ENCODE assay signal across 16 cellular contexts in the genomic region with DNA sequence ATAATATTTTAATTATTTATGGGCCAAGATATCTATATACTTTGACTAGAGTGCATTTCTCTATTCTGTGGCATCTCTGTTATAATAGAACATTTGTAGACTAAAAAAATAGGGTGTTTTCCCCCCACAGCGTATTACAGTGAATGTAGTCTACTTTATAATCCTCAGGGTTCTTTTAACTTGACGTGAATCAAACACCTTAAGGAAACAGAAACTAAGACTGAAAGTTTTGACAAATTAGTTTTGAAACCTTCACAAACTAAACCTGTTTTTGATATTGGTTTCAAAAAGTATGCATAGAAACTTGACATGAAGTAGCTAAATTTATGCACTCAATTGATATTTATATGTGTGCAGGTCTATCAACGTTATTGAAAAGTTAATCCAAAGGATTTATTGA.
DNase-seq lines count a peak whose midpoint lies in the region; ATAC-seq and FAIRE-seq lines count a peak whose summit lies in the region.
"Had no signal": no experiment of that assay in that cellular context is flagged by ENCODE, and none has a peak within 500 bp of the region (broad histone marks: within the 10 kb centered on the region; RNA-seq: fewer than 3 reads in every experiment).

No MANE protein-coding gene starts in this region.

- DNase-seq in activated naive CD4-positive, alpha-beta T cell treated with Interleukin-2 at 50 U/mL for 16 hours, result no peak
- DNase-seq in RCC 7860 (ENCODE audit: low spot score), result no peak
- no peak for DNase-seq in central memory CD4-positive, alpha-beta T cell
- DNase-seq in activated T-cell treated with anti-CD3 and anti-CD28 coated beads for 4 hours, result no peak
- DNase-seq: activated gamma-delta T cell, aorta, left cardiac atrium, MV-4-11, NCI-H2029 treated with DMSO at 0.1 percent for 48 hours, nucleus accumbens, PC-3 had no signal

- no peak for FAIRE-seq in RCC 7860 (lab: Jason Lieb, UNC)

- peak; percentile 57 for ATAC-seq in GM18517 (IDR thresholded peaks at IDR 0.05; ENCODE audit: unreplicated experiment)
- ATAC-seq in GM21367 (IDR thresholded peaks at IDR 0.05; ENCODE audit: unreplicated experiment), result peak; percentile 89
- peak; percentile 82 for ATAC-seq in HG03064 (IDR thresholded peaks at IDR 0.05; ENCODE audit: low read depth, unreplicated experiment)
- ATAC-seq in HG03571 (IDR thresholded peaks at IDR 0.05; ENCODE audit: unreplicated experiment), result peak; percentile 84
- ATAC-seq: left cardiac atrium, PC-3, sciatic nerve had no signal
